8 cellular contexts compared by ENCODE assay signal in genomic region chr14:45135181-45135580, GRCh38. TPM values are rescaled to one million over a fixed set of nuclear protein-coding genes. Genes with fewer than 3 reads are reported as not detected.
DNase-seq lines count a peak whose midpoint lies in the region; ATAC-seq, FAIRE-seq and TF ChIP-seq lines count a peak whose summit lies in the region.

No MANE protein-coding gene starts in this region.

- H4K20me1 ChIP-seq in HepG2 (ENCODE audit: insufficient read depth, low read length), result no peaks in the 10 kb centered on the region; the same call in 1 of the 2 replicates

- H3K4me2 ChIP-seq in HepG2 (ENCODE audit: low read depth, low read length), result peak overlapping the region; percentile 77

- TF ChIP-seq POLR2A in HepG2 (IDR thresholded peaks at IDR 0.05; ENCODE audit: insufficient read depth in 1 of 2, low read depth in 2 of 2, low read length in 2 of 2) (no peak), tibial nerve (IDR thresholded peaks at IDR 0.05) (no peak)

- intact Hi-C loops in HepG2 (cut with micrococcal nuclease; ENCODE audit: unreplicated experiment), result loop anchor here (2.0 to 5.0 kb wide), 4 partner anchors 22 to 132 kb away; partner anchors contain the start of gene PRPF39

- no peaks in the 10 kb centered on the region for H3K36me3 ChIP-seq in BJ (ENCODE audit: control insufficient read depth, insufficient read depth, low read length)
- H3K36me3 ChIP-seq in HUES48 (ENCODE audit: control insufficient read depth, insufficient read depth, low read length), result peaks cover 8% of the 10 kb centered on the region
- no peaks in the 10 kb centered on the region for H3K36me3 ChIP-seq in HepG2 (replicated peaks in 1 of 2; ENCODE audit: control insufficient read depth in 1 of 2, insufficient read depth in 2 of 2, low read length in 2 of 2)
- no peaks in the 10 kb centered on the region for H3K36me3 ChIP-seq in tibial nerve

- H3K4me3 ChIP-seq in BJ (ENCODE audit: low read depth, low read length) (peak overlapping the region; percentile 53), HUES48 (ENCODE audit: low read depth, low read length) (peak overlapping the region; percentile 90), HepG2 (replicated peaks in 1 of 3; ENCODE audit: insufficient read depth in 1 of 3, low read depth in 2 of 3, low read length in 3 of 3) (peak overlapping the region; percentile 75 to 91 (median 83)), tibial nerve (peak overlapping the region; percentile 64 to 80 (median 78))

- CTCF ChIA-PET in BJ (lab: Yijun Ruan, JAX) (interaction anchor here (1.8 to 2.6 kb wide), 2 partner anchors 36 to 133 kb away, joined by 4 to 14 read pairs; no protein-coding TSS in a partner anchor), HepG2 (lab: Yijun Ruan, JAX; ENCODE audit: low intra/inter-chr PET ratio, low total read pairs) (no interaction called here)

- H2AFZ ChIP-seq in HepG2 (ENCODE audit: low read length), result peak overlapping the region; percentile 96

- ATAC-seq in HepG2 (no peak), GM18870 (IDR thresholded peaks at IDR 0.05; ENCODE audit: unreplicated experiment) (no peak)

- no peak for FAIRE-seq in HepG2 (lab: Jason Lieb, UNC)

- under 1% methylated on average over 7 of the region's 7 CpGs for WGBS in HepG2 (ENCODE audit: low lambda C conversion rate)
- 0 to 2% methylated on average over 7 of the region's 7 CpGs for WGBS in tibial nerve, 2 donors

- peaks cover 72% of the 10 kb centered on the region for H3K79me2 ChIP-seq in HepG2 (ENCODE audit: insufficient read depth, low read length)

- H3K9ac ChIP-seq in HUES48 (ENCODE audit: low read depth, low read length), result peak overlapping the region; percentile 32; the same call in 1 of the 2 replicates
- peak overlapping the region; percentile 83 for H3K9ac ChIP-seq in HepG2 (ENCODE audit: insufficient read depth, low read depth, low read length)

- DNase-seq in BJ (ENCODE audit: low read depth) (no peak), astrocyte of the hippocampus (ENCODE audit: low read depth, low spot score) (peak; percentile 44), HepG2 (ENCODE audit: low spot score) (no peak), tibial nerve (ENCODE audit: low spot score in 2 of 2) (peak in 1 of 2 donors; percentile 7), NOMO-1 treated with dmso at 0.1 percent for 144 hours (lab: John Stamatoyannopoulos, UW; ENCODE audit: unreplicated experiment) (no peak)
- DNase-seq in activated CD8-positive, alpha-beta memory T cell treated with anti-CD3 and anti-CD28 coated beads, Interleukin-2, amount 50 U/mL, for 48 hours, result no peak

- H3K27me3 ChIP-seq in BJ (ENCODE audit: control insufficient read depth, insufficient read depth, low read length), result no peaks in the 10 kb centered on the region
- H3K27me3 ChIP-seq in HUES48 (ENCODE audit: control insufficient read depth, insufficient read depth, low read length), result no peaks in the 10 kb centered on the region
- no peaks in the 10 kb centered on the region; a peak in 2 of 5 replicates for H3K27me3 ChIP-seq in HepG2 (ENCODE audit: control insufficient read depth in 1 of 2, insufficient read depth in 2 of 2, low read length in 2 of 2)
- no peaks in the 10 kb centered on the region for H3K27me3 ChIP-seq in tibial nerve

- H3K9me3 ChIP-seq in HUES48 (ENCODE audit: control insufficient read depth, insufficient read depth, low read length), result no peaks in the 10 kb centered on the region
- H3K9me3 ChIP-seq in HepG2 (ENCODE audit: low read length), result no peaks in the 10 kb centered on the region
- no peaks in the 10 kb centered on the region for H3K9me3 ChIP-seq in tibial nerve

- TF ChIP-seq EP300 in HepG2 (IDR thresholded peaks at IDR 0.05; ENCODE audit: low read depth in 2 of 2, low read length in 2 of 2) (no peak), HepG2 (CRISPR knock-in tag; IDR thresholded peaks at IDR 0.05; ENCODE audit: borderline replicate concordance) (no peak), tibial nerve (IDR thresholded peaks at IDR 0.05) (no peak)

- POLR2A ChIA-PET in BJ (lab: Charles Lee), result no interaction called here
- POLR2A ChIA-PET in HepG2 (lab: Yijun Ruan, JAX), result interaction anchor here (0.6 to 5.0 kb wide), 9 partner anchors 9 to 239 kb away, joined by 3 to 42 read pairs (median 9); partner anchors contain the start of genes KLHL28, MIS18BP1, PRPF39 and TOGARAM1

- TF ChIP-seq CTCF in BJ (IDR thresholded peaks at IDR 0.05; ENCODE audit: insufficient read depth, low read depth, low read length), result no peak
- no peak for TF ChIP-seq CTCF in HepG2 (CRISPR knock-in tag; IDR thresholded peaks at IDR 0.05)
- TF ChIP-seq CTCF in tibial nerve (IDR thresholded peaks at IDR 0.05), result no peak

- in situ Hi-C loops in HepG2 (cut with HindIII; ENCODE audit: extremely low pct_ligation_motif_present, low pct_unique_long_range_greater_than_20kb), result loop anchor here (5.0 kb wide), 1 partner anchor 173 kb away; the partner anchor contains the start of genes KLHL28 and TOGARAM1

- BruUV-seq in HepG2 (replicated peaks; lab: Mats Ljungman, UMichigan), result no TSS peak

- TF ChIP-seq RAD21 in HepG2 (CRISPR knock-in tag; IDR thresholded peaks at IDR 0.05), result no peak

- H3K27ac ChIP-seq in HUES48 (ENCODE audit: low read depth, low read length) (peak overlapping the region; percentile 84), HepG2 (ENCODE audit: extremely low read length, insufficient read depth, low read length) (peak overlapping the region; percentile 90), tibial nerve (peak overlapping the region; percentile 77 to 93 (median 88))

- H3K4me1 ChIP-seq in HUES48 (ENCODE audit: control insufficient read depth, insufficient read depth, low read length), result peaks cover 3% of the 10 kb centered on the region; the same call in 1 of the 2 replicates
- H3K4me1 ChIP-seq in HepG2 (ENCODE audit: insufficient read depth, low read length), result peaks cover 46% of the 10 kb centered on the region
- H3K4me1 ChIP-seq in tibial nerve, result peaks cover 0 to 43% (median 22%) of the 10 kb centered on the region in 4 donors

RNA-seq across cellular contexts. Expression of gene FANCM, which starts 0.5 kb away (rescaled TPM):
- polyA plus RNA-seq in BJ (2011; rRNA removed), result 1.9 and 3.4 TPM in 2 replicates
- polyA minus RNA-seq in BJ (2011; rRNA and poly(A)+ RNA removed), result 3.8 and 4.7 TPM in 2 replicates
- total RNA-seq in HepG2 (2016; rRNA removed; fragmentation: Illumina TruSeq; extraction: Trizol), result 10.4 and 13.1 TPM in 2 replicates
- total RNA-seq in HepG2 (2016; cell fraction: cytosol; rRNA removed; fragmentation: Illumina TruSeq; extraction: Trizol; ENCODE audit: low read depth), result 3.1 and 3.2 TPM in 2 replicates
- 12.1 and 12.6 TPM in 2 replicates for total RNA-seq in HepG2 (2016; cell fraction: insoluble cytoplasmic fraction; rRNA removed; fragmentation: Illumina TruSeq; extraction: Trizol)
- 3.5 and 3.6 TPM in 2 replicates for total RNA-seq in HepG2 (2016; cell fraction: membrane; rRNA removed; fragmentation: Illumina TruSeq; extraction: Trizol)
- 27.2 and 28.4 TPM in 2 replicates for total RNA-seq in HepG2 (2016; cell fraction: nucleus; rRNA removed; fragmentation: Illumina TruSeq; extraction: Trizol)
- polyA plus RNA-seq in HepG2 (2011; rRNA removed), result 1.1 and 2.6 TPM in 2 replicates
- polyA plus RNA-seq in HepG2 (2011; cell fraction: cytosol; rRNA removed), result 0.64 and 1.2 TPM in 2 replicates
- 1.5 and 2.4 TPM in 2 replicates for polyA plus RNA-seq in HepG2 (2011; cell fraction: nucleus; rRNA removed)
- polyA plus RNA-seq in HepG2 (2012), result 1.1 and 2.0 TPM in 2 replicates
- 0.54 and 0.69 TPM in 2 replicates for polyA plus RNA-seq in HepG2 (2016; cell fraction: cytosol; fragmentation: Illumina TruSeq; extraction: Trizol; ENCODE audit: low read depth)
- 5.7 and 5.9 TPM in 2 replicates for polyA plus RNA-seq in HepG2 (2016; cell fraction: insoluble cytoplasmic fraction; fragmentation: Illumina TruSeq; extraction: Trizol; ENCODE audit: low read depth)
- 0.76 and 1.6 TPM in 2 replicates for polyA plus RNA-seq in HepG2 (2016; cell fraction: membrane; fragmentation: Illumina TruSeq; extraction: Trizol; ENCODE audit: low read depth)
- polyA plus RNA-seq in HepG2 (2016; cell fraction: nucleus; fragmentation: Illumina TruSeq; extraction: Trizol; ENCODE audit: insufficient read depth, low read depth), result 13.1 and 20.1 TPM in 2 replicates
- polyA minus RNA-seq in HepG2 (2011; rRNA and poly(A)+ RNA removed; ENCODE audit: low replicate concordance), result 6.5 and 21.7 TPM in 2 replicates
- 3.1 and 4.5 TPM in 2 replicates for polyA minus RNA-seq in HepG2 (2011; cell fraction: cytosol; rRNA and poly(A)+ RNA removed)
- polyA minus RNA-seq in HepG2 (2011; cell fraction: nucleus; rRNA and poly(A)+ RNA removed), result 13.9 and 19.7 TPM in 2 replicates
- total RNA-seq in tibial nerve, result 10 to 100 TPM in 1 of 4 donors, 1 to 10 TPM in 3; 5.1 to 12.9 (median 7.7) TPM

RNA-seq across cellular contexts. Expression of gene FKBP3, which starts 0.9 kb away (rescaled TPM):
- polyA plus RNA-seq in BJ (2011; rRNA removed), result 8.9 and 29.8 TPM in 2 replicates
- 2.4 and 3.6 TPM in 2 replicates for polyA minus RNA-seq in BJ (2011; rRNA and poly(A)+ RNA removed)
- total RNA-seq in HepG2 (2016; rRNA removed; fragmentation: Illumina TruSeq; extraction: Trizol), result 87.6 and 140 TPM in 2 replicates
- 27.9 and 33.0 TPM in 2 replicates for total RNA-seq in HepG2 (2016; cell fraction: cytosol; rRNA removed; fragmentation: Illumina TruSeq; extraction: Trizol; ENCODE audit: low read depth)
- 89.6 and 145 TPM in 2 replicates for total RNA-seq in HepG2 (2016; cell fraction: insoluble cytoplasmic fraction; rRNA removed; fragmentation: Illumina TruSeq; extraction: Trizol)
- total RNA-seq in HepG2 (2016; cell fraction: membrane; rRNA removed; fragmentation: Illumina TruSeq; extraction: Trizol), result 29.1 and 33.1 TPM in 2 replicates
- total RNA-seq in HepG2 (2016; cell fraction: nucleus; rRNA removed; fragmentation: Illumina TruSeq; extraction: Trizol), result 64.8 and 67.4 TPM in 2 replicates
- polyA plus RNA-seq in HepG2 (2011; rRNA removed), result 40.2 and 57.0 TPM in 2 replicates
- polyA plus RNA-seq in HepG2 (2011; cell fraction: cytosol; rRNA removed), result 18.8 and 31.3 TPM in 2 replicates
- 18.1 and 30.4 TPM in 2 replicates for polyA plus RNA-seq in HepG2 (2011; cell fraction: nucleus; rRNA removed)
- 75.2 and 122 TPM in 2 replicates for polyA plus RNA-seq in HepG2 (2012)
- polyA plus RNA-seq in HepG2 (2016; cell fraction: cytosol; fragmentation: Illumina TruSeq; extraction: Trizol; ENCODE audit: low read depth), result 30.8 and 31.1 TPM in 2 replicates
- 228 and 238 TPM in 2 replicates for polyA plus RNA-seq in HepG2 (2016; cell fraction: insoluble cytoplasmic fraction; fragmentation: Illumina TruSeq; extraction: Trizol; ENCODE audit: low read depth)
- 34.4 and 37.5 TPM in 2 replicates for polyA plus RNA-seq in HepG2 (2016; cell fraction: membrane; fragmentation: Illumina TruSeq; extraction: Trizol; ENCODE audit: low read depth)
- polyA plus RNA-seq in HepG2 (2016; cell fraction: nucleus; fragmentation: Illumina TruSeq; extraction: Trizol; ENCODE audit: insufficient read depth, low read depth), result 149 and 154 TPM in 2 replicates
- 3.0 and 4.9 TPM in 2 replicates for polyA minus RNA-seq in HepG2 (2011; rRNA and poly(A)+ RNA removed; ENCODE audit: low replicate concordance)
- polyA minus RNA-seq in HepG2 (2011; cell fraction: cytosol; rRNA and poly(A)+ RNA removed), result 12.1 and 13.8 TPM in 2 replicates
- polyA minus RNA-seq in HepG2 (2011; cell fraction: nucleus; rRNA and poly(A)+ RNA removed), result 38.2 and 44.6 TPM in 2 replicates
- total RNA-seq in tibial nerve, result 10 to 100 TPM; 19.6 to 45.7 (median 32.7) TPM

RNA-seq across cellular contexts. Expression of gene PRPF39, which starts 51.3 kb away (rescaled TPM):
- polyA plus RNA-seq in BJ (2011; rRNA removed) (26.4 and 37.8 TPM in 2 replicates), HepG2 (2011; rRNA removed) (65.0 and 68.0 TPM in 2 replicates)
- polyA minus RNA-seq in BJ (2011; rRNA and poly(A)+ RNA removed), result 25.3 and 31.8 TPM in 2 replicates
- total RNA-seq in HepG2 (2016; rRNA removed; fragmentation: Illumina TruSeq; extraction: Trizol) (28.8 and 44.2 TPM in 2 replicates), tibial nerve (10 to 100 TPM; 20.7 to 30.0 (median 28.4) TPM)
- 8.5 and 10.2 TPM in 2 replicates for total RNA-seq in HepG2 (2016; cell fraction: cytosol; rRNA removed; fragmentation: Illumina TruSeq; extraction: Trizol; ENCODE audit: low read depth)
- total RNA-seq in HepG2 (2016; cell fraction: insoluble cytoplasmic fraction; rRNA removed; fragmentation: Illumina TruSeq; extraction: Trizol), result 31.1 and 40.1 TPM in 2 replicates
- 10.9 and 11.4 TPM in 2 replicates for total RNA-seq in HepG2 (2016; cell fraction: membrane; rRNA removed; fragmentation: Illumina TruSeq; extraction: Trizol)
- 78.2 and 85.9 TPM in 2 replicates for total RNA-seq in HepG2 (2016; cell fraction: nucleus; rRNA removed; fragmentation: Illumina TruSeq; extraction: Trizol)
- polyA plus RNA-seq in HepG2 (2011; cell fraction: cytosol; rRNA removed), result 10.1 and 10.5 TPM in 2 replicates
- polyA plus RNA-seq in HepG2 (2011; cell fraction: nucleus; rRNA removed), result 138 and 158 TPM in 2 replicates
- polyA plus RNA-seq in HepG2 (2012), result 30.5 and 36.1 TPM in 2 replicates
- polyA plus RNA-seq in HepG2 (2016; cell fraction: cytosol; fragmentation: Illumina TruSeq; extraction: Trizol; ENCODE audit: low read depth), result 2.5 and 2.8 TPM in 2 replicates
- 21.4 and 23.9 TPM in 2 replicates for polyA plus RNA-seq in HepG2 (2016; cell fraction: insoluble cytoplasmic fraction; fragmentation: Illumina TruSeq; extraction: Trizol; ENCODE audit: low read depth)
- 4.6 and 5.1 TPM in 2 replicates for polyA plus RNA-seq in HepG2 (2016; cell fraction: membrane; fragmentation: Illumina TruSeq; extraction: Trizol; ENCODE audit: low read depth)
- polyA plus RNA-seq in HepG2 (2016; cell fraction: nucleus; fragmentation: Illumina TruSeq; extraction: Trizol; ENCODE audit: insufficient read depth, low read depth), result 169 and 172 TPM in 2 replicates
- 48.4 and 56.4 TPM in 2 replicates for polyA minus RNA-seq in HepG2 (2011; rRNA and poly(A)+ RNA removed; ENCODE audit: low replicate concordance)
- 7.5 and 12.0 TPM in 2 replicates for polyA minus RNA-seq in HepG2 (2011; cell fraction: cytosol; rRNA and poly(A)+ RNA removed)
- polyA minus RNA-seq in HepG2 (2011; cell fraction: nucleus; rRNA and poly(A)+ RNA removed), result 207 and 269 TPM in 2 replicates
